Comparison of ENCODE assay signal across 8 cellular contexts in the genomic region with DNA sequence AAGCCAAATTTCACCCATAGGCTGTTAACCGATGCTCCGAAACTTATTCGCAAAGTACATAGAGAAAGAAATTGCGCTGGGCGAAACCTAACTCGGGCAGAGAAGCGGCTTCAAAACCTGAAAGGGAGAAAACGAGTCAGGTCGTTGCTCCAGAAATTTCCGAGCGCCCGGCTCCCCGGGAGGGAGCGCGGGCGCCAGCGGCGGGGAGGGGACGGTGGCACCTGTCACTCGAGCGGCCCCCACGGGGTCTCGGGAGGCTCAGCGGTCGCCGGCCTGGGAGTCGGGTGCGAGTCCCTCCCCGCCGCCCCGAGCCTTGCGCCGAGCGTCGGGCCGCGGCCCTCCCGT. TPM values are rescaled to one million over a fixed set of nuclear protein-coding genes. Genes with fewer than 3 reads are reported as not detected.
A peak's percentile ranks its signal among the peaks of the same experiment; 100 is the strongest.
DNase-seq lines count a peak whose midpoint lies in the region; TF ChIP-seq lines count a peak whose summit lies in the region.
"Not testable (repeated sequence)": the region's sequence is repeated elsewhere in the genome, so short reads cannot be mapped to it uniquely, and the experiment has no call there.

No MANE protein-coding gene starts in this region.

- not testable (repeated sequence) for H3K27ac ChIP-seq in H9 (ENCODE audit: insufficient read length, low read depth, low read length); iPS-18a (ENCODE audit: low read length); osteoblast (ENCODE audit: low read depth, low read length)

- not testable (repeated sequence) for H3K23ac ChIP-seq in H9 (ENCODE audit: insufficient read length, low read depth, low read length)

- not testable (repeated sequence) for H4K20me1 ChIP-seq in H9 (ENCODE audit: control insufficient read depth, insufficient read depth, insufficient read length); osteoblast (ENCODE audit: insufficient read depth, low read length)

- WGBS in H9 (ENCODE audit: extremely low coverage, insufficient read length, low lambda C conversion rate): no CpG with 5 or more reads among the region's 38 CpGs

- H3K9me3 ChIP-seq in H9 (ENCODE audit: control insufficient read depth, low read depth, low read length); iPS-18a (ENCODE audit: control insufficient read depth, low read depth, low read length); osteoblast (ENCODE audit: low read depth, low read length): not testable (repeated sequence)

- H2BK120ac ChIP-seq in H9 (ENCODE audit: low read depth, low read length, poor library complexity, severe bottlenecking): not testable (repeated sequence)

- not testable (repeated sequence) for H3T11ph ChIP-seq in H9 (ENCODE audit: low read length)

- not testable (repeated sequence) for H3K56ac ChIP-seq in H9 (ENCODE audit: insufficient read length, low read depth, low read length)

- H2BK12ac ChIP-seq in H9 (ENCODE audit: insufficient read length, low read depth, low read length): not testable (repeated sequence)

- not testable (repeated sequence) for H2AFZ ChIP-seq in H9 (ENCODE audit: low read length); osteoblast (ENCODE audit: low read length)

- H3K9ac ChIP-seq in H9 (ENCODE audit: extremely low read depth, insufficient read length, low read length): not testable (repeated sequence)
- H3K9ac ChIP-seq in iPS-18a (ENCODE audit: low read length): peak overlapping the region; percentile 17

- H3K4me3 Mint-ChIP-seq in CD14-positive monocyte (peak overlapping the region; percentile 80 to 85), H9 (peak overlapping the region; percentile 65 to 88)
- H3K4me3 Mint-ChIP-seq in activated CD4-positive, alpha-beta memory T cell treated with anti-CD3 and anti-CD28 coated beads, Interleukin-2, amount 10 ng/mL, durations not matched to agents 7 days and 5 days: peak overlapping the region; percentile 78

- H2BK20ac ChIP-seq in H9 (ENCODE audit: low read depth, low read length, poor library complexity, severe bottlenecking): not testable (repeated sequence)

- H3K27me3 Mint-ChIP-seq in CD14-positive monocyte (ENCODE audit: low read depth in 3 of 3); H9 (ENCODE audit: low read depth); activated CD4-positive, alpha-beta memory T cell treated with anti-CD3 and anti-CD28 coated beads, Interleukin-2, amount 10 ng/mL, durations not matched to agents 7 days and 5 days: not testable (repeated sequence)

- H3K4me1 ChIP-seq in H9 (ENCODE audit: insufficient read depth, low read length); iPS-18a (ENCODE audit: control insufficient read depth, low read depth, low read length); osteoblast (ENCODE audit: insufficient read depth, low read length): not testable (repeated sequence)

- H2BK15ac ChIP-seq in H9 (ENCODE audit: low read depth, low read length): not testable (repeated sequence)

- H2AK5ac ChIP-seq in H9 (ENCODE audit: insufficient read length, low read length): not testable (repeated sequence)

- intact Hi-C loops in CD14-positive monocyte (cut with micrococcal nuclease): loop anchor here in 1 of 2 donors (10.0 kb wide), 1 partner anchor 108 kb away; a partner anchor contains a TSS

- H3K36me3 ChIP-seq in iPS-18a (ENCODE audit: control insufficient read depth, low read depth, low read length); osteoblast (ENCODE audit: insufficient read depth, low read length): not testable (repeated sequence)

- H3K27me3 ChIP-seq in H9 (ENCODE audit: insufficient read depth, low read length); osteoblast (ENCODE audit: insufficient read depth, low read length): not testable (repeated sequence)
- peaks cover 27% of the 10 kb centered on the region for H3K27me3 ChIP-seq in iPS-18a (ENCODE audit: control insufficient read depth, insufficient read depth, low read length)

- POLR2A ChIA-PET in activated CD4-positive, alpha-beta memory T cell treated with anti-CD3 and anti-CD28 coated beads, Interleukin-2, amount 10 ng/mL, durations not matched to agents 7 days and 5 days (lab: Charles Lee): interaction anchor here (1.3 kb wide), 1 partner anchor 109 kb away, joined by 5 read pairs; a partner anchor contains a TSS

- H3K4me1 Mint-ChIP-seq in CD14-positive monocyte, H9: not testable (repeated sequence)
- peaks cover 11% of the 10 kb centered on the region for H3K4me1 Mint-ChIP-seq in activated CD4-positive, alpha-beta memory T cell treated with anti-CD3 and anti-CD28 coated beads, Interleukin-2, amount 10 ng/mL, durations not matched to agents 7 days and 5 days

- not testable (repeated sequence) for H3K36me3 Mint-ChIP-seq in CD14-positive monocyte; H9 (ENCODE audit: insufficient read depth in 1 of 3, low read depth in 3 of 3); activated CD4-positive, alpha-beta memory T cell treated with anti-CD3 and anti-CD28 coated beads, Interleukin-2, amount 10 ng/mL, durations not matched to agents 7 days and 5 days (ENCODE audit: low read depth)

- not testable (repeated sequence) for H4K91ac ChIP-seq in H9 (ENCODE audit: insufficient read length, low read depth, low read length)

- H3K14ac ChIP-seq in H9 (ENCODE audit: insufficient read depth, low read length): not testable (repeated sequence)

- H3K23me2 ChIP-seq in H9 (ENCODE audit: insufficient read length, low read depth, low read length, poor library complexity, severe bottlenecking): not testable (repeated sequence)

- peak overlapping the region; percentile 67 for H3K4me3 ChIP-seq in iPS-18a (ENCODE audit: low read length)
- peak overlapping the region; percentile 72 for H3K4me3 ChIP-seq in osteoblast (ENCODE audit: insufficient read depth, low read length)

- H4K8ac ChIP-seq in H9 (replicated peaks; ENCODE audit: insufficient read length, low read depth, low read length): not testable (repeated sequence)

- H3K4me2 ChIP-seq in H9 (ENCODE audit: insufficient read depth, insufficient read length, low read length) (peak overlapping the region; percentile 33), osteoblast (ENCODE audit: insufficient read depth, low read length) (peak overlapping the region; percentile 76)

- not testable (repeated sequence) for H3K9me3 Mint-ChIP-seq in CD14-positive monocyte; H9; activated CD4-positive, alpha-beta memory T cell treated with anti-CD3 and anti-CD28 coated beads, Interleukin-2, amount 10 ng/mL, durations not matched to agents 7 days and 5 days

- not testable (repeated sequence) for H3K18ac ChIP-seq in H9 (ENCODE audit: insufficient read length, low read depth, low read length)

- CTCF ChIA-PET in activated CD4-positive, alpha-beta memory T cell treated with anti-CD3 and anti-CD28 coated beads, Interleukin-2, amount 10 ng/mL, durations not matched to agents 7 days and 5 days (lab: Charles Lee): not testable (repeated sequence)

- H3K27ac Mint-ChIP-seq in CD14-positive monocyte, H9: not testable (repeated sequence)
- H3K27ac Mint-ChIP-seq in activated CD4-positive, alpha-beta memory T cell treated with anti-CD3 and anti-CD28 coated beads, Interleukin-2, amount 10 ng/mL, durations not matched to agents 7 days and 5 days: peak overlapping the region; percentile 14

- TF ChIP-seq CTCF in CD14-positive monocyte (IDR thresholded peaks at IDR 0.05); H9 (conservative IDR thresholded peaks at IDR 0.05); osteoblast (IDR thresholded peaks at IDR 0.05; ENCODE audit: extremely low read depth, low read depth, low read length): not testable (repeated sequence)

- H3K4ac ChIP-seq in H9 (ENCODE audit: low read depth, low read length): not testable (repeated sequence)

- H4K5ac ChIP-seq in H9 (ENCODE audit: insufficient read length, low read depth, low read length): not testable (repeated sequence)

- not testable (repeated sequence) for H3K79me2 ChIP-seq in H9 (ENCODE audit: insufficient read depth, low read length); osteoblast (ENCODE audit: insufficient read depth, low read length)

- H2BK5ac ChIP-seq in H9 (ENCODE audit: insufficient read length, low read length): not testable (repeated sequence)

- H3K79me1 ChIP-seq in H9 (ENCODE audit: insufficient read depth, low read depth, low read length, poor library complexity, severe bottlenecking): not testable (repeated sequence)

- not testable (repeated sequence) for DNase-seq in CD14-positive monocyte (ENCODE audit: low spot score); H9; activated CD4-positive, alpha-beta memory T cell treated with anti-CD3 and anti-CD28 coated beads, Interleukin-2, amount 10 ng/mL, durations not matched to agents 7 days and 5 days; osteoblast (ENCODE audit: insufficient read length, low spot score, missing footprints)
- DNase-seq in NCI-H345 (lab: John Stamatoyannopoulos, UW): peak; percentile 50
- DNase-seq in cerebellar cortex (ENCODE audit: low spot score): peak; percentile 13
- DNase-seq in stimulated activated CD8-positive, alpha-beta memory T cell treated with anti-CD3 and anti-CD28 coated beads, Interleukin-4, amount 100 ng/mL, for 48 hours: peak; percentile 55

RNA-seq across cellular contexts. Expression of a gene that starts 0.6 kb away (rescaled TPM):
- 1 to 10 TPM in 1 of 2 donors, under 1 TPM in 1; 0.71 to 1.4 TPM for polyA plus RNA-seq in CD14-positive monocyte
- 5.4 and 6.2 TPM in 2 replicates for total RNA-seq in H9 (2021)
- 1 to 10 TPM; 3.8 to 4.3 TPM for total RNA-seq in activated CD4-positive, alpha-beta memory T cell treated with anti-CD3 and anti-CD28 coated beads, Interleukin-2, amount 10 ng/mL, durations not matched to agents 7 days and 5 days
- 1.1 and 1.5 TPM in 2 replicates for total RNA-seq in osteoblast
